ENCODE assay signal across 8 cellular contexts in the genomic region with DNA sequence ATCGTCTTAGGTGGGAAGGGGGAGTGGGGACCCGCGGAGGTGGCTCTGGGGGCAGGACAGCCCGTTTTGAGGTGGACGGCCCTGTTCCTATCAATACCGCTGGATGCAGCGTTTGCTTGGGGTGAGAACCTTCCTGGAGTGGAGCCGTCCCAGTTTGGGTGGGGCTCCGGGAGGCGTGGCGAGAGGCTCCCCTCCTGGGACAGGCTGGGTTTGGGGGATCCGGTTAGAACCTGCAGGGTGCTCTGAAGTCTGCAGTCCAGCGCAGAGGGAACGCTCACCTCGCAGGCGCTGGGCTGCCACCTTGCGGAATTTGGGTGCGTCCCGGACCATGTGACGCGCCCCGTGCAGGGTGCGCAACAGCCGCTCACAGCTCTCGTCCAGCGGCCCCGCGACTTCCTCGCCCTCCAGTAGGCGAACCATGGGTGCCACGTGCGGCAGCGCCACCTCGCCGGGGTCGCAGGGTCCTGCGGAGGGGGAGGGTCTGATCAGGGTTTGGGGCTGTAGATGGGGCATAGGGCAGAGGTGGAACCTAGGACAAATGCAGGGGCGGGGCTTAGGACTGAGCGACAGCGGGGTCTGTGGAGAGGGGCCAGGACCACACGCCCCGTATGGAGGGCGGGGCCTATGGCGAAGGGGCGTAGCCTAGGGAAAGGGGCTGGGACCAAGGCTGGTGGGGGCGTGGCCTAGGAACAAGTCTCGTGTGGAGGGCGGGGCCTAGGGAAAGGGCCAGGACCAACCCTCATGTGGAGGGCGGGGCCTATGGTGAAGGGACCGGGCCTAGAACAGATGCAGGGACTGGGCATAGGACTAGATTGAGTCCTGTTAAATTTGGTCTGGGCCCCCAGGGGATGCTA. TPM values are rescaled to one million over a fixed set of nuclear protein-coding genes. Genes with fewer than 3 reads are reported as not detected.
DNase-seq lines count a peak whose midpoint lies in the region; ATAC-seq and TF ChIP-seq lines count a peak whose summit lies in the region.

No MANE protein-coding gene starts in this region.

- H3K4me3 ChIP-seq in PC-3 (ENCODE audit: low read length) (no peak overlapping the region), psoas muscle (peak overlapping the region; percentile 47), aorta (ENCODE audit: low read length in 2 of 2) (no peak overlapping the region)

- H3K9me2 ChIP-seq in PC-3 (replicated peaks; ENCODE audit: low read length) = no peaks in the 10 kb centered on the region

- no peak overlapping the region for H3K27ac ChIP-seq in PC-3 (ENCODE audit: low read length)
- peak overlapping the region; percentile 62 for H3K27ac ChIP-seq in psoas muscle
- H3K27ac ChIP-seq in aorta (ENCODE audit: low read depth in 1 of 2, low read length in 2 of 2) = peak overlapping the region in 1 of 2 donors; percentile 4

- H3K4me1 Mint-ChIP-seq in activated T-helper 17 cell treated with anti-CD3 and anti-CD28 coated beads, Interleukin-2, amount 50 U/mL, for 72 hours = peaks cover 5% of the 10 kb centered on the region

- H3K79me2 ChIP-seq in PC-3 (ENCODE audit: low read length) = no peaks in the 10 kb centered on the region

- H3K36me3 ChIP-seq in PC-3 (ENCODE audit: low read depth, low read length) (peaks cover 55% of the 10 kb centered on the region), psoas muscle (ENCODE audit: insufficient read depth in 1 of 2, low read depth in 1 of 2) (peaks cover 4 to 43% of the 10 kb centered on the region in 2 donors), aorta (ENCODE audit: control insufficient read depth in 1 of 2, insufficient read depth in 2 of 2, low read length in 1 of 2) (peaks cover 2 to 4% of the 10 kb centered on the region in 2 donors)

- peak; percentile 54 for DNase-seq in PC-3
- DNase-seq in head of caudate nucleus = peak in 22 of 42 donors; percentile 11 to 68 (median 44)
- peak; percentile 87 to 94 for DNase-seq in psoas muscle
- DNase-seq in aorta = peak; percentile 83 to 93
- DNase-seq in DMS153 treated with DMSO at 0.1 percent for 48 hours (lab: John Stamatoyannopoulos, UW; ENCODE audit: unreplicated experiment) = no peak

- POLR2A ChIA-PET in PC-3 (lab: Charles Lee; ENCODE audit: unreplicated experiment) = no interaction called here

- H3K9me3 ChIP-seq in PC-3 (ENCODE audit: low read length) (no peaks in the 10 kb centered on the region), psoas muscle (no peaks in the 10 kb centered on the region), aorta (ENCODE audit: control insufficient read depth, low read length) (no peaks in the 10 kb centered on the region)

- H3K4me3 Mint-ChIP-seq in activated T-helper 17 cell treated with anti-CD3 and anti-CD28 coated beads, Interleukin-2, amount 50 U/mL, for 72 hours = peak overlapping the region; percentile 63

- no peaks in the 10 kb centered on the region for H3K9me3 Mint-ChIP-seq in activated T-helper 17 cell treated with anti-CD3 and anti-CD28 coated beads, Interleukin-2, amount 50 U/mL, for 72 hours

- H3K4me1 ChIP-seq in PC-3 (ENCODE audit: insufficient read depth, low read length) (no peaks in the 10 kb centered on the region), psoas muscle (peaks cover 3% of the 10 kb centered on the region), aorta (ENCODE audit: control insufficient read depth in 1 of 2, insufficient read depth in 2 of 2, low read length in 2 of 2) (no peaks in the 10 kb centered on the region)

- H3K27me3 Mint-ChIP-seq in activated T-helper 17 cell treated with anti-CD3 and anti-CD28 coated beads, Interleukin-2, amount 50 U/mL, for 72 hours = no peaks in the 10 kb centered on the region

- peaks cover 82% of the 10 kb centered on the region for H3K36me3 Mint-ChIP-seq in activated T-helper 17 cell treated with anti-CD3 and anti-CD28 coated beads, Interleukin-2, amount 50 U/mL, for 72 hours (ENCODE audit: low read depth)

- BruUV-seq in PC-3 (replicated peaks; lab: Mats Ljungman, UMichigan) = no TSS peak

- TF ChIP-seq CTCF in PC-3 (conservative IDR thresholded peaks at IDR 0.05; ENCODE audit: low read depth, low read length) (no peak), psoas muscle (IDR thresholded peaks at IDR 0.05) (peak; percentile 38)

- H3F3A ChIP-seq in PC-3 (ENCODE audit: low read length, unreplicated experiment) = peaks cover under 1% of the 10 kb centered on the region

- intact Hi-C loops in PC-3 (cut with micrococcal nuclease) (no loop called here), head of caudate nucleus (cut with DNase I) (loop anchor here (10.0 kb wide), 1 partner anchor 119 kb away; no protein-coding TSS in a partner anchor), psoas muscle (cut with DNase I) (no loop called here), aorta (cut with DNase I) (no loop called here)

- no peak overlapping the region for H3K4me2 ChIP-seq in PC-3 (ENCODE audit: low read length)

- H3K9ac ChIP-seq in PC-3 (ENCODE audit: low read length) = no peak overlapping the region

- H4K20me1 ChIP-seq in PC-3 (ENCODE audit: low read length) = no peaks in the 10 kb centered on the region

- ATAC-seq in GM18511 (IDR thresholded peaks at IDR 0.05; ENCODE audit: unreplicated experiment) (peak; percentile 89), HG02852 (IDR thresholded peaks at IDR 0.05; ENCODE audit: unreplicated experiment) (peak; percentile 70), PC-3 (peak; percentile 73), psoas muscle (peak; percentile 87 to 90 (median 88)), aorta (ENCODE audit: low FRiP score) (peak; percentile 87)
- ATAC-seq in activated T-helper 17 cell treated with anti-CD3 and anti-CD28 coated beads, Interleukin-2, amount 50 U/mL, for 72 hours (replicated peaks) = peak; percentile 85

- WGBS in psoas muscle, 3 donors = 5 to 11% (median 5%) methylated on average over 48 to 50 of the region's 50 CpGs
- 3 to 4% methylated on average over 50 of the region's 50 CpGs for WGBS in aorta, 2 donors

- CTCF ChIA-PET in PC-3 (lab: Charles Lee) = no interaction called here

- no peaks in the 10 kb centered on the region for H3K27me3 ChIP-seq in PC-3 (ENCODE audit: low read length)
- H3K27me3 ChIP-seq in psoas muscle (ENCODE audit: insufficient read depth in 3 of 3, low read length in 2 of 3) = no peaks in the 10 kb centered on the region
- no peaks in the 10 kb centered on the region for H3K27me3 ChIP-seq in aorta (ENCODE audit: control insufficient read depth in 1 of 2, insufficient read depth in 2 of 2, low read length in 1 of 2)

- H2AFZ ChIP-seq in PC-3 (ENCODE audit: low read length) = no peak overlapping the region

- H3K27ac Mint-ChIP-seq in activated T-helper 17 cell treated with anti-CD3 and anti-CD28 coated beads, Interleukin-2, amount 50 U/mL, for 72 hours = no peak overlapping the region

RNA-seq across cellular contexts. Expression of a gene that starts 13.8 kb away (rescaled TPM):
- 141 and 162 TPM in 2 replicates for total RNA-seq in PC-3 (2014; rRNA removed)
- 10 to 100 TPM; 21.1 to 21.2 TPM for total RNA-seq in activated T-helper 17 cell treated with anti-CD3 and anti-CD28 coated beads, Interleukin-2, amount 50 U/mL, for 72 hours
- total RNA-seq in psoas muscle = under 1 TPM in 1 of 4 donors, not detected in 3; 0.13 TPM
- polyA plus RNA-seq in psoas muscle = under 1 TPM; 0.07 to 0.17 (median 0.10) TPM
- 1 to 10 TPM in 1 of 2 donors, under 1 TPM in 1; 0.68 to 1.0 TPM for total RNA-seq in aorta
- polyA plus RNA-seq in aorta = 1 to 10 TPM in 1 of 2 donors, under 1 TPM in 1; 0.26 to 4.1 TPM

RNA-seq across cellular contexts. Expression of a gene that starts 13.9 kb away (rescaled TPM):
- total RNA-seq in PC-3 (2014; rRNA removed) (96.6 and 106 TPM in 2 replicates), psoas muscle (100 to 1,000 TPM; 215 to 264 (median 223) TPM), aorta (100 to 1,000 TPM in 1 of 2 donors, 10 to 100 TPM in 1; 91.8 to 146 TPM)
- total RNA-seq in activated T-helper 17 cell treated with anti-CD3 and anti-CD28 coated beads, Interleukin-2, amount 50 U/mL, for 72 hours = 10 to 100 TPM; 38.0 to 99.4 TPM
- polyA plus RNA-seq in psoas muscle (100 to 1,000 TPM; 104 to 297 (median 234) TPM), aorta (100 to 1,000 TPM in 1 of 2 donors, 10 to 100 TPM in 1; 68.6 to 261 TPM)

RNA-seq across cellular contexts. Expression of a gene that starts 16.0 kb away (rescaled TPM):
- total RNA-seq in PC-3 (2014; rRNA removed) (59.0 and 78.7 TPM in 2 replicates), psoas muscle (10 to 100 TPM; 12.5 to 27.8 (median 21.3) TPM), aorta (10 to 100 TPM; 49.2 to 70.2 TPM)
- 10 to 100 TPM; 49.8 to 64.7 TPM for total RNA-seq in activated T-helper 17 cell treated with anti-CD3 and anti-CD28 coated beads, Interleukin-2, amount 50 U/mL, for 72 hours
- polyA plus RNA-seq in psoas muscle (10 to 100 TPM; 19.3 to 25.7 (median 25.0) TPM), aorta (100 to 1,000 TPM in 1 of 2 donors, 10 to 100 TPM in 1; 33.1 to 117 TPM)

RNA-seq across cellular contexts. Expression of a gene that starts 19.1 kb away (rescaled TPM):
- 3.0 and 3.2 TPM in 2 replicates for total RNA-seq in PC-3 (2014; rRNA removed)
- total RNA-seq in activated T-helper 17 cell treated with anti-CD3 and anti-CD28 coated beads, Interleukin-2, amount 50 U/mL, for 72 hours = 100 to 1,000 TPM; 110 to 114 TPM
- 1 to 10 TPM; 1.1 to 1.8 (median 1.7) TPM for total RNA-seq in psoas muscle
- under 1 TPM; 0.20 to 0.39 (median 0.38) TPM for polyA plus RNA-seq in psoas muscle
- total RNA-seq in aorta = 10 to 100 TPM in 1 of 2 donors, 1 to 10 TPM in 1; 8.2 to 20.1 TPM
- 1 to 10 TPM; 1.9 to 9.9 TPM for polyA plus RNA-seq in aorta

RNA-seq across cellular contexts. Expression of a gene that starts 33.0 kb away (rescaled TPM):
- total RNA-seq in PC-3 (2014; rRNA removed) (13.3 and 16.9 TPM in 2 replicates), psoas muscle (100 to 1,000 TPM in 2 of 4 donors, 10 to 100 TPM in 2; 78.6 to 120 (median 94.9) TPM), aorta (1,000 to 10,000 TPM; 1,027 to 3,196 TPM)
- 1 to 10 TPM in 1 of 2 donors, under 1 TPM in 1; 0.99 to 4.3 TPM for total RNA-seq in activated T-helper 17 cell treated with anti-CD3 and anti-CD28 coated beads, Interleukin-2, amount 50 U/mL, for 72 hours
- polyA plus RNA-seq in psoas muscle (10 to 100 TPM; 37.7 to 88.8 (median 72.7) TPM), aorta (10 to 100 TPM in 1 of 2 donors, 1 to 10 TPM in 1; 9.1 to 17.8 TPM)

Comparison
In these comparisons a context has a peak if more than half of its experiments do, and no peak if none do; other contexts are left out.
1. RNA of a gene that starts 13.8 kb away (total RNA-seq): 141 to 162 TPM in PC-3 and 21.1 to 21.2 TPM in activated T-helper 17 cell treated with anti-CD3 and anti-CD28 coated beads, Interleukin-2, amount 50 U/mL, for 72 hours; 0.68 to 1.0 TPM in aorta and 0.13 TPM in psoas muscle; every median in the first group is over 10 times any median in the second.
2. Peak in every context shown above with its lines, with median percentiles within 50 percentile points of each other: ATAC-seq.